ENCODE assay signal across 8 cellular contexts in genomic region chr16:4616047-4616811, GRCh38. TPM values are rescaled to one million over a fixed set of nuclear protein-coding genes. Genes with fewer than 3 reads are reported as not detected.
DNase-seq lines count a peak whose midpoint lies in the region; ATAC-seq and TF ChIP-seq lines count a peak whose summit lies in the region.

No MANE protein-coding gene starts in this region.

- peak overlapping the region; percentile 98 for H3K4me3 Mint-ChIP-seq in type B pancreatic cell

- peak overlapping the region; percentile 94 for H3K18ac ChIP-seq in trophoblast cell (ENCODE audit: low read length)

- H3F3A ChIP-seq in SU-DHL-6 (ENCODE audit: insufficient read depth): 0 out of 2 replicates have a peak, but pooled peaks cover 4% of the 10 kb centered on the region

- peak overlapping the region; percentile 85 for H3K4me2 ChIP-seq in SU-DHL-6 (ENCODE audit: low read depth, low read length, poor library complexity, severe bottlenecking)
- peak overlapping the region; percentile 69 for H3K4me2 ChIP-seq in trophoblast cell (ENCODE audit: low read length)

- H3K9me3 ChIP-seq in SU-DHL-6 (ENCODE audit: insufficient read depth, low read length): no peaks in the 10 kb centered on the region
- no peaks in the 10 kb centered on the region for H3K9me3 ChIP-seq in adipocyte (ENCODE audit: control insufficient read depth, low read length)
- H3K9me3 ChIP-seq in trophoblast cell (ENCODE audit: insufficient read depth, low read depth, low read length): no peaks in the 10 kb centered on the region

- peak overlapping the region; percentile 73 for H2BK120ac ChIP-seq in trophoblast cell (ENCODE audit: insufficient read depth, low read length, poor library complexity)

- peak overlapping the region; percentile 57 for H3K4ac ChIP-seq in trophoblast cell (ENCODE audit: low read depth, low read length)

- H3K4me1 Mint-ChIP-seq in type B pancreatic cell (ENCODE audit: unreplicated experiment): peaks cover 17% of the 10 kb centered on the region

- H3K36me3 ChIP-seq in SU-DHL-6 (ENCODE audit: low read length) (no peaks in the 10 kb centered on the region), adipocyte (ENCODE audit: control insufficient read depth, insufficient read depth, low read length, severe bottlenecking) (no peaks in the 10 kb centered on the region), trophoblast cell (ENCODE audit: control insufficient read depth in 1 of 2, insufficient read depth in 2 of 2, low read length in 2 of 2) (no peaks in the 10 kb centered on the region)

- WGBS in trophoblast cell (ENCODE audit: extremely low coverage, insufficient coverage, insufficient read length): no CpG with 5 or more reads among the region's 57 CpGs

- no peaks in the 10 kb centered on the region for H3K27me3 Mint-ChIP-seq in type B pancreatic cell

- peak overlapping the region; percentile 99 for H4K8ac ChIP-seq in trophoblast cell (ENCODE audit: low read depth, low read length)

- H3K27me3 ChIP-seq in SU-DHL-6 (ENCODE audit: low read length) (no peaks in the 10 kb centered on the region), adipocyte (replicated peaks; ENCODE audit: control insufficient read depth, insufficient read depth, low read length) (no peaks in the 10 kb centered on the region), trophoblast cell (ENCODE audit: insufficient read depth, low read length) (no peaks in the 10 kb centered on the region)

- intact Hi-C loops in cardiac septum (cut with DNase I): no loop called here

- H4K12ac ChIP-seq in trophoblast cell (ENCODE audit: low read depth, low read length): peak overlapping the region; percentile 97

- H3K4me1 ChIP-seq in adipocyte (ENCODE audit: control insufficient read depth, insufficient read depth, low read length) (peaks cover 37% of the 10 kb centered on the region), trophoblast cell (ENCODE audit: control insufficient read depth in 1 of 2, insufficient read depth in 2 of 2, low read length in 2 of 2) (peaks cover 21 to 35% of the 10 kb centered on the region in 2 experiments)

- peak overlapping the region; percentile 84 for H2AK5ac ChIP-seq in trophoblast cell (ENCODE audit: low read length)

- peaks cover 27% of the 10 kb centered on the region for H3K79me1 ChIP-seq in trophoblast cell (ENCODE audit: low read length)

- TF ChIP-seq CTCF in GM12873 (IDR thresholded peaks at IDR 0.05; ENCODE audit: insufficient read depth, low read depth, low read length, missing control alignments) (peak; percentile 49), SU-DHL-6 (IDR thresholded peaks at IDR 0.05; ENCODE audit: insufficient read depth, low read length, poor library complexity, severe bottlenecking) (peak; percentile 57), type B pancreatic cell (conservative IDR thresholded peaks at IDR 0.05) (peak; percentile 57)

- H3K27ac ChIP-seq in SU-DHL-6 (ENCODE audit: low read depth, low read length): peak overlapping the region; percentile 84
- H3K27ac ChIP-seq in trophoblast cell (ENCODE audit: low read depth, low read length): peak overlapping the region; percentile 85

- H4K91ac ChIP-seq in trophoblast cell (ENCODE audit: low read depth, low read length): peak overlapping the region; percentile 90

- H3K9ac ChIP-seq in SU-DHL-6 (ENCODE audit: low read length) (peak overlapping the region; percentile 72), adipocyte (ENCODE audit: low read length) (peak overlapping the region; percentile 97), trophoblast cell (ENCODE audit: low read length) (peak overlapping the region; percentile 57)

- no peaks in the 10 kb centered on the region for H4K20me1 ChIP-seq in SU-DHL-6 (ENCODE audit: low read depth, low read length)

- peak overlapping the region; percentile 100 for H3K27ac Mint-ChIP-seq in type B pancreatic cell

- peak; percentile 74 for ATAC-seq in HG02759 (IDR thresholded peaks at IDR 0.05; ENCODE audit: unreplicated experiment)

- H3K79me2 ChIP-seq in SU-DHL-6 (ENCODE audit: insufficient read depth, low read length) (peaks cover 11% of the 10 kb centered on the region; the same call in 1 of the 2 replicates), trophoblast cell (ENCODE audit: control insufficient read depth, insufficient read depth, low read length, poor library complexity) (peaks cover 27% of the 10 kb centered on the region)

- no peaks in the 10 kb centered on the region for H3K9me2 ChIP-seq in SU-DHL-6 (replicated peaks; ENCODE audit: insufficient read depth, low read length)

- H2BK12ac ChIP-seq in trophoblast cell (ENCODE audit: low read length): peak overlapping the region; percentile 47

- no peaks in the 10 kb centered on the region for H3K9me3 Mint-ChIP-seq in type B pancreatic cell

- no peak overlapping the region for H3K23ac ChIP-seq in trophoblast cell (ENCODE audit: low read length)

- H3K4me3 ChIP-seq in SU-DHL-6 (ENCODE audit: insufficient read depth, low read length, poor library complexity, severe bottlenecking) (peak overlapping the region; percentile 94), adipocyte (ENCODE audit: low read length) (peak overlapping the region; percentile 92), trophoblast cell (ENCODE audit: low read depth, low read length) (peak overlapping the region; percentile 53)

- peak overlapping the region; percentile 87 for H2BK5ac ChIP-seq in trophoblast cell (ENCODE audit: low read depth, low read length, poor library complexity)

- peak overlapping the region; percentile 91 for H3K14ac ChIP-seq in trophoblast cell (ENCODE audit: low read length)

- no peaks in the 10 kb centered on the region for H3K36me3 Mint-ChIP-seq in type B pancreatic cell

- H2AFZ ChIP-seq in SU-DHL-6 (ENCODE audit: low read depth, low read length, severe bottlenecking) (peak overlapping the region; percentile 84), trophoblast cell (ENCODE audit: insufficient read depth, low read length, poor library complexity) (peak overlapping the region; percentile 98)

- DNase-seq in NCI-H128 (lab: John Stamatoyannopoulos, UW; ENCODE audit: unreplicated experiment) (peak; percentile 95), adipocyte (ENCODE audit: low read depth) (peak; percentile 100), cardiac septum (ENCODE audit: low spot score) (peak; percentile 100), trophoblast cell (peak; percentile 100), type B pancreatic cell (ENCODE audit: extremely low spot score, unreplicated experiment) (peak; percentile 99)

RNA-seq across cellular contexts. Expression of gene UBALD1, which starts 1.5 kb away (rescaled TPM):
- total RNA-seq in cardiac septum: 25.1 TPM
- 52.8 and 57.6 TPM in 2 replicates for polyA plus RNA-seq in trophoblast cell (2013)
- total RNA-seq in type B pancreatic cell (ENCODE audit: low replicate concordance): 49.2 and 85.9 TPM in 2 replicates

RNA-seq across cellular contexts. Expression of gene MGRN1, which starts 8.4 kb away (rescaled TPM):
- 45.3 TPM for total RNA-seq in cardiac septum
- 52.1 and 52.4 TPM in 2 replicates for polyA plus RNA-seq in trophoblast cell (2013)
- total RNA-seq in type B pancreatic cell (ENCODE audit: low replicate concordance): 87.9 and 88.6 TPM in 2 replicates

Comparison
In these comparisons a context has a peak if more than half of its experiments do, and no peak if none do; other contexts are left out.
1. Peak in every context shown above with its lines: DNase-seq, ATAC-seq, H3K4me3 ChIP-seq and H3K27ac ChIP-seq.